8 cellular contexts compared by ENCODE assay signal in genomic region chr6:33080127-33081089, GRCh38. TPM values are rescaled to one million over a fixed set of nuclear protein-coding genes. Genes with fewer than 3 reads are reported as not detected.
DNase-seq lines count a peak whose midpoint lies in the region; TF ChIP-seq lines count a peak whose summit lies in the region.

No MANE protein-coding gene starts in this region.

- peaks cover 20 to 34% (median 24%) of the 10 kb centered on the region in 11 experiments for H3K36me3 ChIP-seq in BLaER1 treated with 17β-estradiol and CSF1 and Interleukin-3, amounts not matched to agents 10 nM and 100 nM
- no peaks in the 10 kb centered on the region for H3K36me3 ChIP-seq in mucosa of rectum (ENCODE audit: control insufficient read depth in 2 of 2, insufficient read depth in 2 of 2, low read length in 2 of 2)
- no peaks in the 10 kb centered on the region for H3K36me3 ChIP-seq in uterus

- no peaks in the 10 kb centered on the region for H3K9me3 ChIP-seq in BLaER1 treated with 17β-estradiol and CSF1 and Interleukin-3, amounts not matched to agents 10 nM and 100 nM (replicated peaks in 1 of 11)
- H3K9me3 ChIP-seq in mucosa of rectum (ENCODE audit: control insufficient read depth in 2 of 2, low read length in 2 of 2) (no peaks in the 10 kb centered on the region), uterus (no peaks in the 10 kb centered on the region)

- DNase-seq in NCI-H2227 treated with DMSO at 0.1 percent for 48 hours (lab: John Stamatoyannopoulos, UW) = peak; percentile 32
- peak; percentile 67 for DNase-seq in fibroblast of gingiva (ENCODE audit: low read depth)
- peak; percentile 75 to 79 for DNase-seq in uterus
- no peak for DNase-seq in activated CD4-positive, CD25-positive, alpha-beta regulatory T cell (lab: John Stamatoyannopoulos, UW)
- no peak for DNase-seq in NCI-H2196 (lab: John Stamatoyannopoulos, UW; ENCODE audit: unreplicated experiment)
- no peak for DNase-seq in stimulated activated CD4-positive, alpha-beta T cell treated with anti-CD3 and anti-CD28 coated beads, Interleukin-4, amount 100 ng/mL, for 24 hours

- H3K27me3 ChIP-seq in BLaER1 treated with 17β-estradiol and CSF1 and Interleukin-3, amounts not matched to agents 10 nM and 100 nM = no peaks in the 10 kb centered on the region
- H3K27me3 ChIP-seq in mucosa of rectum (ENCODE audit: control insufficient read depth in 2 of 2, insufficient read depth in 2 of 2, low read length in 2 of 2) (peaks cover 0 to 18% of the 10 kb centered on the region in 2 donors), uterus (no peaks in the 10 kb centered on the region)

- TF ChIP-seq CTCF in uterus (IDR thresholded peaks at IDR 0.05) = no peak

- H3K4me3 ChIP-seq in BLaER1 treated with 17β-estradiol and CSF1 and Interleukin-3, amounts not matched to agents 10 nM and 100 nM = peak overlapping the region; percentile 56 to 76 (median 65)
- H3K4me3 ChIP-seq in mucosa of rectum (ENCODE audit: low read length in 2 of 2) (peak overlapping the region; percentile 47 to 58), uterus (peak overlapping the region; percentile 31 to 48)

- peak overlapping the region; percentile 73 to 95 (median 94) for H3K4me2 ChIP-seq in BLaER1 treated with 17β-estradiol and CSF1 and Interleukin-3, amounts not matched to agents 10 nM and 100 nM

- TF ChIP-seq POLR2A in uterus (IDR thresholded peaks at IDR 0.05) = peak; percentile 32 to 73

- intact Hi-C loops in uterus (cut with DNase I; ENCODE audit: low total_unique reads) = no loop called here

- peaks cover 59 to 86% (median 73%) of the 10 kb centered on the region in 10 experiments for H3K4me1 ChIP-seq in BLaER1 treated with 17β-estradiol and CSF1 and Interleukin-3, amounts not matched to agents 10 nM and 100 nM
- H3K4me1 ChIP-seq in mucosa of rectum (ENCODE audit: control insufficient read depth in 2 of 2, insufficient read depth in 2 of 2, low read length in 2 of 2) (peaks cover 0 to 5% of the 10 kb centered on the region in 2 donors), uterus (no peaks in the 10 kb centered on the region)

- peak overlapping the region; percentile 32 to 75 (median 67); a peak in 21 of 22 replicates for H3K27ac ChIP-seq in BLaER1 treated with 17β-estradiol and CSF1 and Interleukin-3, amounts not matched to agents 10 nM and 100 nM
- H3K27ac ChIP-seq in mucosa of rectum (ENCODE audit: low read depth in 2 of 2, low read length in 2 of 2) (peak overlapping the region; percentile 52 to 76), uterus (peak overlapping the region; percentile 88 to 89)

- peaks cover 0 to 34% (median 0%) of the 10 kb centered on the region in 11 experiments; a peak in 7 of 22 replicates for H4K20me1 ChIP-seq in BLaER1 treated with 17β-estradiol and CSF1 and Interleukin-3, amounts not matched to agents 10 nM and 100 nM

- H3K9ac ChIP-seq in BLaER1 treated with 17β-estradiol and CSF1 and Interleukin-3, amounts not matched to agents 10 nM and 100 nM = peak overlapping the region; percentile 70 to 82 (median 80)
- peak overlapping the region; percentile 52 to 61 for H3K9ac ChIP-seq in mucosa of rectum (ENCODE audit: low read depth in 1 of 2, low read length in 2 of 2)

RNA-seq across cellular contexts. Expression of gene HLA-DPB1, which starts 4.6 kb away (rescaled TPM):
- total RNA-seq in uterus = 100 to 1,000 TPM in 1 of 4 donors, 10 to 100 TPM in 3; 19.8 to 108 (median 43.6) TPM

RNA-seq across cellular contexts. Expression of gene HLA-DPA1, which starts 7.0 kb away (rescaled TPM):
- total RNA-seq in uterus = 100 to 1,000 TPM in 2 of 4 donors, 10 to 100 TPM in 2; 48.0 to 187 (median 135) TPM

Comparison
In these comparisons a context has a peak if more than half of its experiments do, and no peak if none do; other contexts are left out.
1. DNase-seq: peak in NCI-H2227 treated with DMSO at 0.1 percent for 48 hours (single experiment), fibroblast of gingiva (single experiment) and uterus (2 of 2); none in activated CD4-positive, CD25-positive, alpha-beta regulatory T cell (0 of 4), NCI-H2196 (single experiment) and stimulated activated CD4-positive, alpha-beta T cell treated with anti-CD3 and anti-CD28 coated beads, Interleukin-4, amount 100 ng/mL, for 24 hours (single experiment).
2. Peak in every context shown above with its lines, with median percentiles within 50 percentile points of each other: H3K27ac ChIP-seq and H3K4me3 ChIP-seq.